In the genomic region with DNA sequence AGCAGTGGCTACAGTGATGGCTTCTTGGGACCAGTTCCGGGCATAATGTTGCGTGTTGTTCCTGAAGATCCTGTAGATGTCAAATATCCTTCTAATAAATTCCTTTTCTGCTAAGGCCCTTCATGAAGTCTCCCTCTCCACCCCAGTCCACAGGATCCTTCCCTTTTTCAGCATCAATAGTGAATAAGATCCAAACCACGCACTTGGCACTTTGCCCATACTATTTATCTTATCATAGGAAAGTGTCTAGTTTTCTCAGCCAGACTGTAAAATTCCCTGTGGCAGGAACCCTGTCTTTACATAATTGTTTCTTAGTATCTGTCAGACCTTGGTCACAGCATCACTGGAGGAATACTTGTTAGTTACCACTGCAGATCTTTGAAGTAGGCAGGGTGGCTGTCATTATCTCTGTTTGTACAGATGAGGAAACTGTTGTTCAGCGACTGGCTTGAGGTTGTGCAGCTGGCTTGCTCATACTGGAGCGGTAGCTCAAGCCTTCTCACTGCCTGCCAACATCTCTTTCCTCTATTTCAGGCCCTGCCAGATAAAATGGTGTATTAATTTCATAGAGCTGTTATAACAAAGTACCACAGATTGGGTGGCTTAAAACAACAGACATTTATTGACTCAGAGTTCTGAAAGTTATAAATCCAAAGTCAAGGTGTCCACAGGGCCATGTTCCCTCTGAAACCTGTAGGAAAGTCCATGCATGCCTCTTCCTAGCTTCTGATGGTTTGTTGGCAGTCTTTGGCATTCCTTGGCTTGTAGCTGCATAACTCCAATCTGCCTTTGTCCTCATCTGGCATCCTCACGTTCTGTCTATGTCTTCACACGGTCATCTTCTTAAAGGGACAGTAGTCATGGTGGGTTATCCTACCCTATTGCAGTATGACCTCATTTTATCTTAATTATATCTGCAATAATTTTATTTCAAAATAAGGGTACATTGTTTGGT, we compare ENCODE assay signal across 14 cellular contexts.
DNase-seq lines count a peak whose midpoint lies in the region; ATAC-seq, FAIRE-seq and TF ChIP-seq lines count a peak whose summit lies in the region.
"Had no signal": no experiment of that assay in that cellular context is flagged by ENCODE, and none has a peak within 500 bp of the region (broad histone marks: within the 10 kb centered on the region; RNA-seq: fewer than 3 reads in every experiment).

No MANE protein-coding gene starts in this region.

- TF ChIP-seq POLR2A in H54 (IDR thresholded peaks at IDR 0.05; ENCODE audit: low read depth, low read length) = no peak

- DNase-seq in GF-D8 (lab: John Stamatoyannopoulos, UW) = peak; percentile 43
- peak; percentile 28 for DNase-seq in NCI-H2029 (lab: John Stamatoyannopoulos, UW)
- DNase-seq in astrocyte of the spinal cord (ENCODE audit: low read depth, low spot score) = peak; percentile 43
- peak; percentile 38 for DNase-seq in inferior parietal cortex (ENCODE audit: extremely low spot score)
- DNase-seq in H54 (ENCODE audit: insufficient read length, low spot score) = no peak
- no peak for DNase-seq in LoVo (ENCODE audit: low spot score)
- DNase-seq in NOMO-1 treated with DMSO at 0.1 percent for 48 hours (lab: John Stamatoyannopoulos, UW; ENCODE audit: unreplicated experiment) = no peak
- DNase-seq: activated T-cell treated with anti-CD3 and anti-CD28 coated beads, Interleukin-2, amount 50 U/mL, for 48 hours; CD4-positive, alpha-beta memory T cell; glutamatergic neuron; NK-92 treated with Interleukin-12 subunit alpha and Interleukin-12 subunit beta, amount 100 ng/mL, for 24 hours; T1000 had no signal

- in situ Hi-C loops in astrocyte of the spinal cord (cut with HindIII; ENCODE audit: low sequenced_read_pairs) = no loop called here

- no peak for TF ChIP-seq CTCF in astrocyte of the spinal cord (IDR thresholded peaks at IDR 0.05; ENCODE audit: low read depth, low read length)

- no peak overlapping the region for H3K4me3 ChIP-seq in astrocyte of the spinal cord (ENCODE audit: low read depth, low read length)
- H3K4me3 ChIP-seq: skin epidermis had no signal

- no peak for ATAC-seq in GM18868 (IDR thresholded peaks at IDR 0.05; ENCODE audit: unreplicated experiment)

- no peak for FAIRE-seq in H54 (lab: Jason Lieb, UNC)

Comparison
In these comparisons a context has a peak if more than half of its experiments do, and no peak if none do; other contexts are left out.
1. DNase-seq: peak in GF-D8 (single experiment), NCI-H2029 (single experiment), astrocyte of the spinal cord (single experiment) and inferior parietal cortex (single experiment); none in H54 (single experiment), LoVo (single experiment) and NOMO-1 treated with DMSO at 0.1 percent for 48 hours (single experiment).